1 cellular context compared by ENCODE assay signal in genomic region chr15:55775316-55775715, GRCh38.
TF ChIP-seq lines count a peak whose summit lies in the region.

No MANE protein-coding gene starts in this region.

TF ChIP-seq in SK-N-SH treated with all-trans-retinoic acid at 6 μM for 48 hours, 23 proteins besides CTCF, POLR2A, EP300 and RAD21 (continued from another document):
- no peak for TF ChIP-seq BACH2 (CRISPR knock-in tag; IDR thresholded peaks at IDR 0.05; ENCODE audit: borderline replicate concordance)
- no peak for TF ChIP-seq ZFP3 (CRISPR knock-in tag; IDR thresholded peaks at IDR 0.05)
